11 cellular contexts compared by ENCODE assay signal in genomic region chr13:80454245-80454644, GRCh38.
DNase-seq lines count a peak whose midpoint lies in the region; ATAC-seq and TF ChIP-seq lines count a peak whose summit lies in the region.
"Had no signal": no experiment of that assay in that cellular context is flagged by ENCODE, and none has a peak within 500 bp of the region (broad histone marks: within the 10 kb centered on the region; RNA-seq: fewer than 3 reads in every experiment).

No MANE protein-coding gene starts in this region.

- no peaks in the 10 kb centered on the region for H3K36me3 Mint-ChIP-seq in activated T-cell treated with anti-CD3 and anti-CD28 coated beads, Interleukin-2, amount 50 U/mL, for 4 hours (ENCODE audit: insufficient read depth)
- no peaks in the 10 kb centered on the region for H3K36me3 Mint-ChIP-seq in osteocyte (ENCODE audit: unreplicated experiment)

- peaks cover 8% of the 10 kb centered on the region for H3K9me3 Mint-ChIP-seq in activated T-cell treated with anti-CD3 and anti-CD28 coated beads, Interleukin-2, amount 50 U/mL, for 4 hours
- no peaks in the 10 kb centered on the region for H3K9me3 Mint-ChIP-seq in osteocyte (ENCODE audit: unreplicated experiment)

- H3K27me3 ChIP-seq in vagina (no peaks in the 10 kb centered on the region), WERI-Rb-1 (ENCODE audit: insufficient read depth, low read depth, severe bottlenecking) (no peaks in the 10 kb centered on the region)

- TF ChIP-seq CTCF in fibroblast of pulmonary artery (IDR thresholded peaks at IDR 0.05; ENCODE audit: low read length, missing control alignments) (no peak), vagina (IDR thresholded peaks at IDR 0.05) (no peak), WERI-Rb-1 (IDR thresholded peaks at IDR 0.05; ENCODE audit: low read depth, low read length) (no peak), osteocyte (IDR thresholded peaks at IDR 0.05) (no peak)

- H3K4me3 ChIP-seq in fibroblast of pulmonary artery (replicated peaks; ENCODE audit: low read depth, low read length) (no peak overlapping the region), vagina (no peak overlapping the region), WERI-Rb-1 (ENCODE audit: low read depth, low read length) (no peak overlapping the region)

- H3K36me3 ChIP-seq in vagina = no peaks in the 10 kb centered on the region
- H3K36me3 ChIP-seq in WERI-Rb-1 = no peaks in the 10 kb centered on the region

- no peak overlapping the region for H3K27ac ChIP-seq in vagina
- no peak overlapping the region for H3K27ac ChIP-seq in WERI-Rb-1

- TF ChIP-seq POLR2A in vagina (IDR thresholded peaks at IDR 0.05) = no peak

- H3K9me3 ChIP-seq in vagina (no peaks in the 10 kb centered on the region), WERI-Rb-1 (ENCODE audit: severe bottlenecking) (no peaks in the 10 kb centered on the region)

- intact Hi-C loops in vagina (cut with DNase I) = no loop called here

- ATAC-seq in GM18511 (IDR thresholded peaks at IDR 0.05; ENCODE audit: unreplicated experiment) (peak; percentile 89), HG02623 (IDR thresholded peaks at IDR 0.05; ENCODE audit: unreplicated experiment) (peak; percentile 87)
- no peak for ATAC-seq in activated T-cell treated with anti-CD3 and anti-CD28 coated beads, Interleukin-2, amount 50 U/mL, for 4 hours
- ATAC-seq: activated T-helper 17 cell treated with anti-CD3 and anti-CD28 coated beads, Interleukin-2, amount 50 U/mL, for 72 hours had no signal

- H3K4me1 ChIP-seq in vagina = no peaks in the 10 kb centered on the region

- DNase-seq in M059J (ENCODE audit: low read depth) = peak; percentile 0
- peak; percentile 81 for DNase-seq in fibroblast of pulmonary artery (ENCODE audit: low read depth)
- DNase-seq in vagina (ENCODE audit: extremely low spot score in 2 of 2) = no peak
- no peak for DNase-seq in WERI-Rb-1
- DNase-seq in activated T-cell treated with anti-CD3 and anti-CD28 coated beads, Interleukin-2, amount 50 U/mL, for 4 hours = no peak
- DNase-seq in osteocyte (ENCODE audit: extremely low spot score, unreplicated experiment) = no peak
- DNase-seq: NCI-H1105 treated with DMSO at 0.1 percent for 48 hours; stimulated activated CD4-positive, alpha-beta T cell treated with anti-CD3 and anti-CD28 coated beads, Interleukin-12 subunit alpha, Interleukin-12 subunit beta, amount 100 ng/mL, for 4 hours had no signal

- no peak overlapping the region for H3K27ac Mint-ChIP-seq in osteocyte (ENCODE audit: unreplicated experiment)
- H3K27ac Mint-ChIP-seq: activated T-helper 17 cell treated with anti-CD3 and anti-CD28 coated beads, Interleukin-2, amount 50 U/mL, for 72 hours had no signal

- no peak overlapping the region for H3K4me3 Mint-ChIP-seq in activated T-cell treated with anti-CD3 and anti-CD28 coated beads, Interleukin-2, amount 50 U/mL, for 4 hours
- no peak overlapping the region for H3K4me3 Mint-ChIP-seq in osteocyte (ENCODE audit: unreplicated experiment)
- H3K4me3 Mint-ChIP-seq: activated T-helper 17 cell treated with anti-CD3 and anti-CD28 coated beads, Interleukin-2, amount 50 U/mL, for 72 hours had no signal

- peaks cover 4% of the 10 kb centered on the region for H3K4me1 Mint-ChIP-seq in activated T-cell treated with anti-CD3 and anti-CD28 coated beads, Interleukin-2, amount 50 U/mL, for 4 hours (ENCODE audit: low read depth)
- peaks cover 14% of the 10 kb centered on the region for H3K4me1 Mint-ChIP-seq in osteocyte (ENCODE audit: unreplicated experiment)
- H3K4me1 Mint-ChIP-seq: activated T-helper 17 cell treated with anti-CD3 and anti-CD28 coated beads, Interleukin-2, amount 50 U/mL, for 72 hours had no signal

- no peaks in the 10 kb centered on the region for H3K27me3 Mint-ChIP-seq in activated T-cell treated with anti-CD3 and anti-CD28 coated beads, Interleukin-2, amount 50 U/mL, for 4 hours (ENCODE audit: low read depth)
- no peaks in the 10 kb centered on the region for H3K27me3 Mint-ChIP-seq in osteocyte (ENCODE audit: unreplicated experiment)
- H3K27me3 Mint-ChIP-seq: activated T-helper 17 cell treated with anti-CD3 and anti-CD28 coated beads, Interleukin-2, amount 50 U/mL, for 72 hours had no signal

Comparison
In these comparisons a context has a peak if more than half of its experiments do, and no peak if none do; other contexts are left out.
1. ATAC-seq: peak in GM18511 (single experiment) and HG02623 (single experiment); none in activated T-cell treated with anti-CD3 and anti-CD28 coated beads, Interleukin-2, amount 50 U/mL, for 4 hours (0 of 2).
2. DNase-seq: peak in M059J (single experiment) and fibroblast of pulmonary artery (single experiment); none in vagina (0 of 2), WERI-Rb-1 (single experiment), activated T-cell treated with anti-CD3 and anti-CD28 coated beads, Interleukin-2, amount 50 U/mL, for 4 hours (single experiment) and osteocyte (single experiment).